Comparison of ENCODE assay signal across 32 cellular contexts in the genomic region with DNA sequence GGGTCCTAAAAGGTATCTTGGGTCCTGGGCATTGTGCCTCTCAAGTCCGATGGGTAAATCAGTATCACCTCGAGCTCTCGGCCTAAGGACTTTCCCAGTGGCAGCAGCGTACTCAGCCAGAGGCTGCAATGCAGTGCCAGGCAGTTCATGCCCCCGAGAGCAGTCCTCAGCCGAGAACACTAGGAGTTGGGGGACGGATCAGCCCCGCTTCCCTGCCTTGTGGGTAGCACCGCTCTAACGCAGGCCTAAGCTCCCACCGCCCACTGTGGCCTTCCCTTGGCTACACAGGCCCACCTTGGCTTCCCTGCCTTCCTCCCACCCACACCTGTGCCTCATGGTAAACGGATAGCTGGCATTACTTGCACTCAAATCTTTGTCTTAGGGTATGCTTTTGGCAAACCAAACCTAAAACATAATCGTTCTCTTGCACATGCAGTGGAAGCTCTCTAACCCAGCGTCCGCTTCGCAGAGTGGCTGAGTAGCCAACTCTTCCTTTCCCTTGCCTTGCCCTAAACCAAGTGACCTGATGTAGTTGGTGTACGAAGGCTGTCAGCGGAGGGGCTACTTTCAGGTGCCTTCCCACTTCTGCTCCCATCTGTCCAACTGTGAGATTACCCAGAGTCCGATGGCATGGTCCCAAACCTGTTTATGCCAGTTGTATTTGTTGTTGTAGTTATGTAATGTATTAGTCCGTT.
"Had no signal": no experiment of that assay in that cellular context is flagged by ENCODE, and none has a peak within 500 bp of the region (broad histone marks: within the 10 kb centered on the region; RNA-seq: fewer than 3 reads in every experiment).

No MANE protein-coding gene starts in this region.

- H3K27ac ChIP-seq: adrenal gland, cardiac muscle cell, colonic mucosa, dorsolateral prefrontal cortex, gastroesophageal sphincter, ovary, prostate gland, stomach, thyroid gland, WERI-Rb-1 had no signal

- DNase-seq: activated CD4-positive, alpha-beta T cell treated with anti-CD3 and anti-CD28 coated beads for 1 hour; activated CD4-positive, alpha-beta T cell treated with anti-CD3 and anti-CD28 coated beads, Interleukin-2, amount 10 ng/mL, durations not matched to agents 7 days and 5 days; activated CD8-positive, alpha-beta T cell treated with anti-CD3 and anti-CD28 coated beads for 36 hours; activated effector memory CD4-positive, alpha-beta T cell treated with Interleukin-2 at 50 U/mL for 16 hours; activated naive CD4-positive, alpha-beta T cell treated with anti-CD3 and anti-CD28 coated beads for 36 hours; activated naive CD8-positive, alpha-beta T cell treated with anti-CD3 and anti-CD28 coated beads for 36 hours; activated T-cell treated with anti-CD3 and anti-CD28 coated beads for 4 hours; aorta; cerebellar nuclear complex; colonic mucosa; effector memory CD4-positive, alpha-beta T cell; hypothalamus; left ventricle myocardium superior; retina; stimulated activated CD4-positive, alpha-beta T cell treated with anti-CD3 and anti-CD28 coated beads, Interleukin-15, amount 100 ng/mL, for 24 hours; stimulated activated CD4-positive, alpha-beta T cell treated with anti-CD3 and anti-CD28 coated beads, Interleukin-2, amount 100 ng/mL, for 24 hours; stimulated activated naive B cell treated with anti-CD40 and anti-IgM and Interleukin-4, amounts not matched to agents 10 μg/mL and 1 μg/mL and 100 μg/mL, for 72 hours; stomach; T-helper 17 cell; T1000; thyroid gland; WERI-Rb-1 had no signal

- H3K4me2 ChIP-seq: smooth muscle cell had no signal

- H3K4me1 ChIP-seq: adrenal gland, colonic mucosa, gastroesophageal sphincter, prostate gland, stomach, thyroid gland had no signal

- H3K36me3 Mint-ChIP-seq: activated naive CD8-positive, alpha-beta T cell treated with anti-CD3 and anti-CD28 coated beads for 36 hours; brain; stimulated activated naive B cell treated with anti-CD40 and anti-IgM and Interleukin-4, amounts not matched to agents 10 μg/mL and 1 μg/mL and 100 μg/mL, for 72 hours had no signal

- H3K4me3 Mint-ChIP-seq: activated CD4-positive, alpha-beta T cell treated with anti-CD3 and anti-CD28 coated beads, Interleukin-2, amount 10 ng/mL, durations not matched to agents 7 days and 5 days; activated CD8-positive, alpha-beta T cell treated with anti-CD3 and anti-CD28 coated beads for 36 hours; activated naive CD4-positive, alpha-beta T cell treated with anti-CD3 and anti-CD28 coated beads for 36 hours; activated naive CD8-positive, alpha-beta T cell treated with anti-CD3 and anti-CD28 coated beads for 36 hours; brain; nephron; stimulated activated naive B cell treated with anti-CD40 and anti-IgM and Interleukin-4, amounts not matched to agents 10 μg/mL and 1 μg/mL and 100 μg/mL, for 72 hours; T-helper 17 cell had no signal

- ATAC-seq: activated CD8-positive, alpha-beta T cell treated with anti-CD3 and anti-CD28 coated beads for 36 hours; gastroesophageal sphincter; left ventricle myocardium superior; SK-N-SH treated with all-trans-retinoic acid at 6 μM for 48 hours; stimulated activated naive B cell treated with anti-CD40 and anti-IgM and Interleukin-4, amounts not matched to agents 10 μg/mL and 1 μg/mL and 100 μg/mL, for 72 hours; T-helper 17 cell had no signal

- H3K4me1 Mint-ChIP-seq: activated CD4-positive, alpha-beta T cell treated with anti-CD3 and anti-CD28 coated beads, Interleukin-2, amount 10 ng/mL, durations not matched to agents 7 days and 5 days; activated naive CD8-positive, alpha-beta T cell treated with anti-CD3 and anti-CD28 coated beads for 36 hours; T-helper 17 cell had no signal

- H3K9me3 ChIP-seq: adrenal gland, colonic mucosa, gastroesophageal sphincter, ovary, prostate gland, stomach, thyroid gland had no signal

- H3K4me3 ChIP-seq: adrenal gland, cardiac muscle cell, colonic mucosa, dorsolateral prefrontal cortex, gastroesophageal sphincter, ovary, prostate gland, smooth muscle cell, stomach, thyroid gland had no signal

- H3K9me3 Mint-ChIP-seq: activated CD4-positive, alpha-beta T cell treated with anti-CD3 and anti-CD28 coated beads, Interleukin-2, amount 10 ng/mL, durations not matched to agents 7 days and 5 days; activated CD8-positive, alpha-beta T cell treated with anti-CD3 and anti-CD28 coated beads for 36 hours; activated naive CD4-positive, alpha-beta T cell treated with anti-CD3 and anti-CD28 coated beads for 36 hours; activated naive CD8-positive, alpha-beta T cell treated with anti-CD3 and anti-CD28 coated beads for 36 hours; nephron had no signal

- H3K27ac Mint-ChIP-seq: activated CD4-positive, alpha-beta T cell treated with anti-CD3 and anti-CD28 coated beads, Interleukin-2, amount 10 ng/mL, durations not matched to agents 7 days and 5 days; activated CD8-positive, alpha-beta T cell treated with anti-CD3 and anti-CD28 coated beads for 36 hours; activated naive CD4-positive, alpha-beta T cell treated with anti-CD3 and anti-CD28 coated beads for 36 hours; activated naive CD8-positive, alpha-beta T cell treated with anti-CD3 and anti-CD28 coated beads for 36 hours; stimulated activated naive B cell treated with anti-CD40 and anti-IgM and Interleukin-4, amounts not matched to agents 10 μg/mL and 1 μg/mL and 100 μg/mL, for 72 hours; T-helper 17 cell had no signal

- H3K27me3 ChIP-seq: adrenal gland, cardiac muscle cell, colonic mucosa, gastroesophageal sphincter, ovary, thyroid gland had no signal

- H3K36me3 ChIP-seq: adrenal gland, cardiac muscle cell, colonic mucosa, gastroesophageal sphincter, ovary, prostate gland, stomach, thyroid gland, WERI-Rb-1 had no signal
